8 cellular contexts compared by ENCODE assay signal in the genomic region with DNA sequence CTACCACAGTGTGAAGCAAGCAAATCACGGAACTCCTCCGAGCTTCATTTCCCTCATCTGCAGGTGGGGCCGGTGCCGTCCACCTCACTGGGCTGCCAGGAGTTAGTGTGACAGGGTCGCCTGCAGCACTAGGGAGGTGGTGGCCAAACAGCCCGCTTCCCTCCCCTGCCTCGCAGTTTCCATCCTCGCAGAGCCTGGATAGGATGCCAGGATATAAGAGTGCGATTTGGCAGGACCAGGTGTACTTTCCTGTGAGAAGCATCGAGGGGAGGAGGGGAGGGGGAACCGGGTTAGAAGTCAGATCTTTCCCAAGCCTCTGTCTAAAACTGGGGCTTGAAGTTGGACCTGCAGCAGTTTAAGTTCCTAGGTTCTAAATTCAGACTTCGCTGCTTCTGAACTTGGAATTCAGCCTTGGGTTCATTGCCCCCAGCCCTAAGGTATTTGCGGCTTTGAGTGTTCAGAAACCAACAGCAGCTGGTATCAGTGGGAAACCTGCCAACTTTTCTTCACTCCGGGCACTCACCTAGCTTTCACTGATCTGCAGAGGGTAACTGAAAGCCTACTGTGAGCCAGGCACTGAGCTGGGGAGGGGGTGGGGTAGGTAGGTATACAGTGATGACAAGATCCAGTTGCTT. TPM values are rescaled to one million over a fixed set of nuclear protein-coding genes. Genes with fewer than 3 reads are reported as not detected.
A peak's percentile ranks its signal among the peaks of the same experiment; 100 is the strongest.
DNase-seq lines count a peak whose midpoint lies in the region; ATAC-seq and TF ChIP-seq lines count a peak whose summit lies in the region.

No MANE protein-coding gene starts in this region.

- TF ChIP-seq POLR2A in esophagus squamous epithelium (IDR thresholded peaks at IDR 0.05) = no peak

- H3K9me3 Mint-ChIP-seq in activated CD8-positive, alpha-beta memory T cell treated with anti-CD3 and anti-CD28 coated beads, Interleukin-2, amount 10 ng/mL, durations not matched to agents 7 days and 5 days (ENCODE audit: low read depth) = no peaks in the 10 kb centered on the region
- H3K9me3 Mint-ChIP-seq in naive thymus-derived CD8-positive, alpha-beta T cell = peaks cover 0 to 24% (median 9%) of the 10 kb centered on the region in 9 donors

- H3K27me3 ChIP-seq in esophagus squamous epithelium = no peaks in the 10 kb centered on the region
- H3K27me3 ChIP-seq in upper lobe of right lung = no peaks in the 10 kb centered on the region

- H3K36me3 Mint-ChIP-seq in activated CD8-positive, alpha-beta memory T cell treated with anti-CD3 and anti-CD28 coated beads, Interleukin-2, amount 10 ng/mL, durations not matched to agents 7 days and 5 days = peaks cover 26% of the 10 kb centered on the region
- peaks cover 15 to 25% (median 21%) of the 10 kb centered on the region in 3 donors for H3K36me3 Mint-ChIP-seq in naive thymus-derived CD8-positive, alpha-beta T cell

- no peak for ATAC-seq in activated CD8-positive, alpha-beta memory T cell treated with anti-CD3 and anti-CD28 coated beads, Interleukin-2, amount 10 ng/mL, durations not matched to agents 7 days and 5 days
- ATAC-seq in naive thymus-derived CD8-positive, alpha-beta T cell = no peak
- ATAC-seq in upper lobe of right lung (peak; percentile 8), GM19328 (IDR thresholded peaks at IDR 0.05; ENCODE audit: unreplicated experiment) (no peak), GM21528 (IDR thresholded peaks at IDR 0.05; ENCODE audit: low FRiP score, unreplicated experiment) (no peak)

- intact Hi-C loops in esophagus squamous epithelium (cut with DNase I) = loop anchor here (10.0 kb wide), 4 partner anchors 109 to 919 kb away; a partner anchor contains a TSS
- intact Hi-C loops in upper lobe of right lung (cut with DNase I) = loop anchor here (10.0 kb wide), 1 partner anchor 359 kb away; no protein-coding TSS in a partner anchor

- peaks cover 2% of the 10 kb centered on the region for H3K27me3 Mint-ChIP-seq in activated CD8-positive, alpha-beta memory T cell treated with anti-CD3 and anti-CD28 coated beads, Interleukin-2, amount 10 ng/mL, durations not matched to agents 7 days and 5 days
- H3K27me3 Mint-ChIP-seq in naive thymus-derived CD8-positive, alpha-beta T cell = peaks cover 0 to 6% (median 0%) of the 10 kb centered on the region in 5 donors

- peak overlapping the region; percentile 91 for H3K4me3 ChIP-seq in GM12865 (ENCODE audit: low read depth, low read length)
- H3K4me3 ChIP-seq in esophagus squamous epithelium = peak overlapping the region; percentile 84 to 92 (median 86)
- peak overlapping the region; percentile 77 for H3K4me3 ChIP-seq in upper lobe of right lung

- WGBS in esophagus squamous epithelium, 2 donors = 0 to 2% methylated on average over 3 to 6 of the region's 14 CpGs

- H3K9me3 ChIP-seq in esophagus squamous epithelium = no peaks in the 10 kb centered on the region
- no peaks in the 10 kb centered on the region for H3K9me3 ChIP-seq in upper lobe of right lung

- POLR2A ChIA-PET in naive thymus-derived CD8-positive, alpha-beta T cell (lab: Charles Lee) = interaction anchor here (1.0 to 3.7 kb wide), 11 partner anchors 20 to 511 kb away, joined by 3 to 31 read pairs (median 13); a partner anchor contains a TSS

- CTCF ChIA-PET in activated CD8-positive, alpha-beta memory T cell treated with anti-CD3 and anti-CD28 coated beads, Interleukin-2, amount 10 ng/mL, durations not matched to agents 7 days and 5 days (lab: Charles Lee) = interaction anchor here (0.6 to 5.5 kb wide), 10 partner anchors 13 to 913 kb away, joined by 3 to 39 read pairs (median 3); a partner anchor contains a TSS

- peak; percentile 70 for DNase-seq in GM12865 (ENCODE audit: low read depth)
- DNase-seq in NCI-H226 = peak; percentile 76
- DNase-seq in activated CD8-positive, alpha-beta memory T cell treated with anti-CD3 and anti-CD28 coated beads, Interleukin-2, amount 10 ng/mL, durations not matched to agents 7 days and 5 days = no peak
- DNase-seq in esophagus squamous epithelium (lab: John Stamatoyannopoulos, UW) = no peak
- DNase-seq in naive thymus-derived CD8-positive, alpha-beta T cell = peak; percentile 12 to 69 (median 44)
- DNase-seq in upper lobe of right lung = peak; percentile 86

- H3K4me3 Mint-ChIP-seq in activated CD8-positive, alpha-beta memory T cell treated with anti-CD3 and anti-CD28 coated beads, Interleukin-2, amount 10 ng/mL, durations not matched to agents 7 days and 5 days = peak overlapping the region; percentile 86
- peak overlapping the region; percentile 79 to 100 (median 92) for H3K4me3 Mint-ChIP-seq in naive thymus-derived CD8-positive, alpha-beta T cell

- peak overlapping the region; percentile 94 for H3K27ac Mint-ChIP-seq in activated CD8-positive, alpha-beta memory T cell treated with anti-CD3 and anti-CD28 coated beads, Interleukin-2, amount 10 ng/mL, durations not matched to agents 7 days and 5 days
- peak overlapping the region; percentile 93 to 100 (median 100) for H3K27ac Mint-ChIP-seq in naive thymus-derived CD8-positive, alpha-beta T cell

- TF ChIP-seq CTCF in GM12865 (IDR thresholded peaks at IDR 0.05; ENCODE audit: insufficient read depth, low read depth, low read length, missing control alignments) (no peak), esophagus squamous epithelium (IDR thresholded peaks at IDR 0.05) (no peak), upper lobe of right lung (IDR thresholded peaks at IDR 0.05) (no peak)

- peaks cover 12% of the 10 kb centered on the region for H3K4me1 Mint-ChIP-seq in activated CD8-positive, alpha-beta memory T cell treated with anti-CD3 and anti-CD28 coated beads, Interleukin-2, amount 10 ng/mL, durations not matched to agents 7 days and 5 days
- peaks cover 36 to 57% (median 50%) of the 10 kb centered on the region in 4 donors for H3K4me1 Mint-ChIP-seq in naive thymus-derived CD8-positive, alpha-beta T cell

- H3K27ac ChIP-seq in esophagus squamous epithelium = peak overlapping the region; percentile 96 to 100 (median 100)
- peak overlapping the region; percentile 99 for H3K27ac ChIP-seq in upper lobe of right lung

- H3K4me1 ChIP-seq in esophagus squamous epithelium = peaks cover 4 to 34% (median 7%) of the 10 kb centered on the region in 3 donors
- H3K4me1 ChIP-seq in upper lobe of right lung = peaks cover 19% of the 10 kb centered on the region

- H3K36me3 ChIP-seq in esophagus squamous epithelium (peaks cover 0 to 15% (median 0%) of the 10 kb centered on the region in 3 donors), upper lobe of right lung (peaks cover 5% of the 10 kb centered on the region)

RNA-seq across cellular contexts. Expression of a gene that starts 1.7 kb away (rescaled TPM):
- 100 to 1,000 TPM in 1 of 2 experiments, 10 to 100 TPM in 1; 50.5 to 129 TPM for total RNA-seq in activated CD8-positive, alpha-beta memory T cell treated with anti-CD3 and anti-CD28 coated beads, Interleukin-2, amount 10 ng/mL, durations not matched to agents 7 days and 5 days
- total RNA-seq in esophagus squamous epithelium (100 to 1,000 TPM in 1 of 4 donors, 10 to 100 TPM in 3; 48.5 to 128 (median 66.1) TPM), upper lobe of right lung (112 TPM)
- total RNA-seq in naive thymus-derived CD8-positive, alpha-beta T cell = 10 to 100 TPM; 38.2 to 40.0 TPM
- 10 to 100 TPM; 30.7 to 59.4 (median 32.0) TPM for polyA plus RNA-seq in naive thymus-derived CD8-positive, alpha-beta T cell

Comparison
In these comparisons a context has a peak if more than half of its experiments do, and no peak if none do; other contexts are left out.
1. DNase-seq: peak in GM12865 (single experiment), NCI-H226 (single experiment), naive thymus-derived CD8-positive, alpha-beta T cell (10 of 10) and upper lobe of right lung (single experiment); none in activated CD8-positive, alpha-beta memory T cell treated with anti-CD3 and anti-CD28 coated beads, Interleukin-2, amount 10 ng/mL, durations not matched to agents 7 days and 5 days (single experiment) and esophagus squamous epithelium (single experiment).
2. Peak in every context shown above with its lines, with median percentiles within 50 percentile points of each other: H3K4me3 ChIP-seq.